In the genomic region with DNA sequence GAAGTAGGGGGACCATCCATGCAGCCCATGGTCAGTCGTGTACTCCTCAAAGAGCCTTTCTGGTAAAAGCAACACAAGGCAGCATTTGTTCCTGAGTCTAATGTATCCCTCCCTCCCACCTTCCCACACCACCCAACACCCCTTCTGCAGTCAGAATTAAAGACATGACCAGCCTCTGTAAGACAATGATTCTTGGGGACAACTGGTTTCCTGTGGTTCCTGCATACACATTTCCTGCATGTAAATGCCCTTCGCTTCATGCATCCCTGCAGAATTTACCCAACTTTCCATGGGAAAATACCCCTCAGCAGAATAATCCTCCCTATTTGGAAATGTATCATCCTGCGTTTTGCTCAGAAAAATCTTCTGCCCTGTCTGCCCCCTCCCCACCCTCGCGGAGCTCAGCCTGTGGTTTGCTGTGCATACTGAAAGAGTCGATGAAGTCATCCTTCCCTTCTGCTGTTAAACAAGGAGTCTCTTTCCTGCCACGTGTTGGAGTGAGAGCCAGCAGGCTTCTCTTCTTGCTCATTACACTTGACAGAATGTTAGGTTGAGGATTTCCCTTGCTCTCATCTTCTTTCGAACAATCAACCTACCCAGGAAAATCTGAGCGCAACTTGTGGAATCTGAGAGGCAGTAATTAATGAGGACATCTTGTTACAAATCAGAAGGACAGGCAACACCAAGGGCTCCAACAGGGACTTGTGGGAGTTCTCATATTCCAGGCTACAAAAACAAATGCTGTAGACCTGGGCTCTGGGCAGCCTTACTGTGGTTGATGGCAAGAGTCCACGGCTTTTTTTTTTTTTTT, we compare ENCODE assay signal across 2 cellular contexts.
TF ChIP-seq lines count a peak whose summit lies in the region.

No MANE protein-coding gene starts in this region.

TF ChIP-seq in HEK293, 187 proteins besides CTCF, POLR2A, EP300 and RAD21 (continued from another document):
- TF ChIP-seq, protein P1, sequence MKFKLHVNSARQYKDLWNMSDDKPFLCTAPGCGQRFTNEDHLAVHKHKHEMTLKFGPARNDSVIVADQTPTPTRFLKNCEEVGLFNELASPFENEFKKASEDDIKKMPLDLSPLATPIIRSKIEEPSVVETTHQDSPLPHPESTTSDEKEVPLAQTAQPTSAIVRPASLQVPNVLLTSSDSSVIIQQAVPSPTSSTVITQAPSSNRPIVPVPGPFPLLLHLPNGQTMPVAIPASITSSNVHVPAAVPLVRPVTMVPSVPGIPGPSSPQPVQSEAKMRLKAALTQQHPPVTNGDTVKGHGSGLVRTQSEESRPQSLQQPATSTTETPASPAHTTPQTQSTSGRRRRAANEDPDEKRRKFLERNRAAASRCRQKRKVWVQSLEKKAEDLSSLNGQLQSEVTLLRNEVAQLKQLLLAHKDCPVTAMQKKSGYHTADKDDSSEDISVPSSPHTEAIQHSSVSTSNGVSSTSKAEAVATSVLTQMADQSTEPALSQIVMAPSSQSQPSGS (tag by site-specific recombination; IDR thresholded peaks at IDR 0.05; ENCODE audit: low read depth), result peak; percentile 46; the same call in 1 of the 2 replicates
- TF ChIP-seq ZNF394 (tag by site-specific recombination; IDR thresholded peaks at IDR 0.05; ENCODE audit: borderline replicate concordance), result peak; percentile 26; the same call in 1 of the 2 replicates
- peak; percentile 54; the same call in 1 of the 2 replicates for TF ChIP-seq ZNF660 (tag by site-specific recombination; IDR thresholded peaks at IDR 0.05)
- peak; percentile 63 for TF ChIP-seq ZNF341 (tag by site-specific recombination; IDR thresholded peaks at IDR 0.05; ENCODE audit: low read depth)
- TF ChIP-seq ZEB2 (tag by site-specific recombination; IDR thresholded peaks at IDR 0.05), result peak; percentile 37; the same call in 1 of the 2 replicates
- TF ChIP-seq ZFP69B (tag by site-specific recombination; IDR thresholded peaks at IDR 0.05), result peak; percentile 69
- TF ChIP-seq, protein P2, sequence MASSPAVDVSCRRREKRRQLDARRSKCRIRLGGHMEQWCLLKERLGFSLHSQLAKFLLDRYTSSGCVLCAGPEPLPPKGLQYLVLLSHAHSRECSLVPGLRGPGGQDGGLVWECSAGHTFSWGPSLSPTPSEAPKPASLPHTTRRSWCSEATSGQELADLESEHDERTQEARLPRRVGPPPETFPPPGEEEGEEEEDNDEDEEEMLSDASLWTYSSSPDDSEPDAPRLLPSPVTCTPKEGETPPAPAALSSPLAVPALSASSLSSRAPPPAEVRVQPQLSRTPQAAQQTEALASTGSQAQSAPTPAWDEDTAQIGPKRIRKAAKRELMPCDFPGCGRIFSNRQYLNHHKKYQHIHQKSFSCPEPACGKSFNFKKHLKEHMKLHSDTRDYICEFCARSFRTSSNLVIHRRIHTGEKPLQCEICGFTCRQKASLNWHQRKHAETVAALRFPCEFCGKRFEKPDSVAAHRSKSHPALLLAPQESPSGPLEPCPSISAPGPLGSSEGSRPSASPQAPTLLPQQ (tag by site-specific recombination; IDR thresholded peaks at IDR 0.05), result peak; percentile 89
- peak; percentile 98 for TF ChIP-seq SCRT2 (tag by site-specific recombination; IDR thresholded peaks at IDR 0.05)
- TF ChIP-seq ZNF366 (tag by site-specific recombination; conservative IDR thresholded peaks at IDR 0.05), result peak; percentile 36; the same call in 1 of the 2 replicates
- no peak for TF ChIP-seq AEBP2 (tag by site-specific recombination; IDR thresholded peaks at IDR 0.05; ENCODE audit: borderline replicate concordance)
- TF ChIP-seq SCRT1 (tag by site-specific recombination; IDR thresholded peaks at IDR 0.05; ENCODE audit: borderline replicate concordance), result peak; percentile 94

TF ChIP-seq in K562, 482 proteins besides CTCF, POLR2A, EP300 and RAD21 (continued from another document):
- peak; percentile 61 for TF ChIP-seq MGA (IDR thresholded peaks at IDR 0.05)
- no peak for TF ChIP-seq NFATC3 (IDR thresholded peaks at IDR 0.05)
